In genomic region chr15:65270811-65271545, GRCh38 we compare ENCODE assay signal across 9 cellular contexts. TPM values are rescaled to one million over a fixed set of nuclear protein-coding genes. Genes with fewer than 3 reads are reported as not detected.
DNase-seq lines count a peak whose midpoint lies in the region; ATAC-seq, FAIRE-seq and TF ChIP-seq lines count a peak whose summit lies in the region.
"Not testable (repeated sequence)": the region's sequence is repeated elsewhere in the genome, so short reads cannot be mapped to it uniquely, and the experiment has no call there.
"Had no signal": no experiment of that assay in that cellular context is flagged by ENCODE, and none has a peak within 500 bp of the region (broad histone marks: within the 10 kb centered on the region; RNA-seq: fewer than 3 reads in every experiment).

No MANE protein-coding gene starts in this region.

- TF ChIP-seq POLR2A in sigmoid colon (IDR thresholded peaks at IDR 0.05), result not testable (repeated sequence)

- DNase-seq in AG10803 (ENCODE audit: low read depth), result peak; percentile 88
- DNase-seq in GM18507 (ENCODE audit: extremely low spot score, insufficient read length, low read depth), result not testable (repeated sequence)
- peak in 2 of 3 experiments; percentile 1 to 38 for DNase-seq in NCI-H1417 (lab: John Stamatoyannopoulos, UW)
- DNase-seq in SK-N-DZ (ENCODE audit: low spot score), result peak; percentile 40
- DNase-seq in astrocyte of the cerebellum (ENCODE audit: low read depth), result peak; percentile 75
- DNase-seq in foreskin fibroblast, result peak; percentile 69 to 88
- peak; percentile 58 for DNase-seq in lower lobe of right lung
- peak; percentile 93 for DNase-seq in sigmoid colon

- not testable (repeated sequence) for H3K4me1 ChIP-seq in lower lobe of right lung
- peaks cover 0 to 19% (median 14%) of the 10 kb centered on the region in 4 donors for H3K4me1 ChIP-seq in sigmoid colon

- in situ Hi-C loops in astrocyte of the cerebellum (cut with HindIII; ENCODE audit: low sequenced_read_pairs), result not testable (repeated sequence)

- H3K9me3 ChIP-seq in lower lobe of right lung, sigmoid colon: not testable (repeated sequence)

- intact Hi-C loops in lower lobe of right lung (cut with DNase I), result loop anchor here (10.0 kb wide), 1 partner anchor 86 kb away; the partner anchor contains the start of gene CLPX
- intact Hi-C loops in sigmoid colon (cut with DNase I), result loop anchor here (1.0 kb wide), 1 partner anchor 82 kb away; no protein-coding TSS in a partner anchor

- not testable (repeated sequence) for H3K4me3 ChIP-seq in AG10803 (ENCODE audit: low read length); astrocyte of the cerebellum (ENCODE audit: low read depth, low read length); foreskin fibroblast (ENCODE audit: low read depth in 1 of 2, low read length in 2 of 2); lower lobe of right lung; sigmoid colon

- ATAC-seq in lower lobe of right lung, result peak; percentile 88 to 92

- FAIRE-seq in GM18507 (lab: Jason Lieb, UNC), result peak; percentile 67

- TF ChIP-seq EP300 in sigmoid colon (IDR thresholded peaks at IDR 0.05), result not testable (repeated sequence)

- not testable (repeated sequence) for H3K27ac ChIP-seq in lower lobe of right lung
- H3K27ac ChIP-seq in sigmoid colon, result peak overlapping the region; percentile 47 to 70 (median 63)

- 53 to 55% methylated on average over 15 of the region's 15 CpGs for WGBS in sigmoid colon, 2 donors

- H3K36me3 ChIP-seq in lower lobe of right lung (peaks cover 23% of the 10 kb centered on the region), sigmoid colon (peaks cover 0 to 13% (median 6%) of the 10 kb centered on the region in 4 donors)

- H3K27me3 ChIP-seq in lower lobe of right lung (ENCODE audit: low read depth); sigmoid colon: not testable (repeated sequence)

- peak; percentile 94 for TF ChIP-seq CTCF in AG10803 (conservative IDR thresholded peaks at IDR 0.05; ENCODE audit: low read length)
- TF ChIP-seq CTCF in astrocyte of the cerebellum (IDR thresholded peaks at IDR 0.05; ENCODE audit: low read depth, low read length, missing control alignments), result peak; percentile 90
- peak; percentile 89 for TF ChIP-seq CTCF in foreskin fibroblast (IDR thresholded peaks at IDR 0.05; ENCODE audit: low read depth, low read length)
- peak; percentile 76 for TF ChIP-seq CTCF in lower lobe of right lung (IDR thresholded peaks at IDR 0.05)
- TF ChIP-seq CTCF in sigmoid colon (IDR thresholded peaks at IDR 0.05), result peak; percentile 63 to 86 (median 82)

RNA-seq across cellular contexts. Expression of gene PARP16, which starts 15.7 kb away (rescaled TPM):
- polyA plus RNA-seq in SK-N-DZ (2014; cell fraction: cytosol; rRNA removed), result 23.9 and 25.0 TPM in 2 replicates
- 17.8 and 27.0 TPM in 2 replicates for polyA plus RNA-seq in SK-N-DZ (2014; cell fraction: nucleus; rRNA removed)
- total RNA-seq in lower lobe of right lung, result 8.8 TPM
- total RNA-seq in sigmoid colon, result 10 to 100 TPM in 2 of 4 donors, 1 to 10 TPM in 2; 4.4 to 12.5 (median 10.4) TPM
- 10 to 100 TPM in 1 of 3 donors, 1 to 10 TPM in 2; 5.5 to 10.2 (median 8.4) TPM for polyA plus RNA-seq in sigmoid colon

RNA-seq across cellular contexts. Expression of gene RNU5A-1, which starts 24.9 kb away (rescaled TPM):
- not detected in 2 replicates for polyA plus RNA-seq in SK-N-DZ (2014; cell fraction: cytosol; rRNA removed)
- polyA plus RNA-seq in SK-N-DZ (2014; cell fraction: nucleus; rRNA removed), result not detected in 2 replicates
- total RNA-seq in lower lobe of right lung (not detected), sigmoid colon (not detected)
- not detected for polyA plus RNA-seq in sigmoid colon
- total RNA-seq: dermis microvascular lymphatic vessel endothelial cell had no signal

RNA-seq across cellular contexts. Expression of gene RNU5B-1, which starts 33.5 kb away (rescaled TPM):
- polyA plus RNA-seq in SK-N-DZ (2014; cell fraction: cytosol; rRNA removed), result not detected in 2 replicates
- not detected in 2 replicates for polyA plus RNA-seq in SK-N-DZ (2014; cell fraction: nucleus; rRNA removed)
- total RNA-seq in lower lobe of right lung, result 47.6 TPM
- not detected for total RNA-seq in sigmoid colon
- not detected for polyA plus RNA-seq in sigmoid colon
- total RNA-seq: dermis microvascular lymphatic vessel endothelial cell had no signal

RNA-seq across cellular contexts. Expression of gene CILP, which starts 59.7 kb away (rescaled TPM):
- polyA plus RNA-seq in SK-N-DZ (2014; cell fraction: cytosol; rRNA removed), result not detected in 2 replicates
- polyA plus RNA-seq in SK-N-DZ (2014; cell fraction: nucleus; rRNA removed), result 0.06 TPM in 1 of 2 replicates, not detected in the other
- 10.2 TPM for total RNA-seq in lower lobe of right lung
- 100 to 1,000 TPM in 2 of 4 donors, 10 to 100 TPM in 2; 26.7 to 205 (median 70.4) TPM for total RNA-seq in sigmoid colon
- polyA plus RNA-seq in sigmoid colon, result 1 to 10 TPM in 2 of 3 donors, under 1 TPM in 1; 0.92 to 5.4 (median 1.2) TPM
- total RNA-seq: dermis microvascular lymphatic vessel endothelial cell had no signal

Comparison
In these comparisons a context has a peak if more than half of its experiments do, and no peak if none do; other contexts are left out.
1. RNA of gene RNU5B-1, which starts 33.5 kb away (total RNA-seq): 47.6 TPM in lower lobe of right lung (single experiment); not detected in sigmoid colon; every median in the first group is over 10 times any median in the second.
2. Peak in every context shown above with its lines, with median percentiles within 50 percentile points of each other: CTCF ChIP-seq.